In the genomic region with DNA sequence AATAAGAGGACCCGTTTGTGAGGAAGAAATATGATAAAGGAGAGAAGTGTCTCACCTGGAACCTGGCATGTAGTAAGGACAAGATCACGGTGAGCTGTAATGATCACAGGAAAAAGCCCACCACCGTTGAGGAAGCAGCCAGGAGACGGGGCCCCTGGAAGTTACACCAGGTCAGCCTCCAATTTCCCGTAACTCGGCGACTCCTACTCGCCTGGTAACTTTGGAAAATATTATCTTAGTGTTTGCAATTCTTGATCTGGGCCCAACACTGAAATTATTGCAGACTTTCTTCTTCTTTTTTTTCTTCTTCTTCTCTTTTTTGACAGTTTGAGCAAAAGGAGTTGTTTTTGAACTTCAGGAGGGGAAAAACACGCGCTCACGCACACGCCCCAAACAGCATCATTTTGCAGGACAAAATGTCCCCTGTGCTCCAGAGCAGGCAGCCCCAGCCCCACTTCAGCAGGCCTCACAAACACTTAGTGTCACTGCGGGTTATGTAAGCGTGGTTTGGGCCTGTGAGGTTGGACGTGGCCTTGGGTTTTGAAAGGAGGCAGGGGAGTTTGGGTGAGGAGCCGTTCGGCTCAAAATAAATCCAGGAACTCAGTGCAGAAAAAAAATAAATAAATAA, we compare ENCODE assay signal across 31 cellular contexts. TPM values are rescaled to one million over a fixed set of nuclear protein-coding genes. Genes with fewer than 3 reads are reported as not detected.
DNase-seq lines count a peak whose midpoint lies in the region; ATAC-seq, FAIRE-seq and TF ChIP-seq lines count a peak whose summit lies in the region.
"Had no signal": no experiment of that assay in that cellular context is flagged by ENCODE, and none has a peak within 500 bp of the region (broad histone marks: within the 10 kb centered on the region; RNA-seq: fewer than 3 reads in every experiment).

No MANE protein-coding gene starts in this region.

- H3K27ac ChIP-seq in breast epithelium (peak overlapping the region; percentile 64 to 72), kidney (ENCODE audit: low read depth in 2 of 2, low read length in 2 of 2) (no peak overlapping the region), rectal smooth muscle tissue (ENCODE audit: low read depth, low read length) (peak overlapping the region; percentile 18), aorta (ENCODE audit: low read depth in 1 of 2, low read length in 2 of 2) (peak overlapping the region; percentile 80 to 96)
- H3K27ac ChIP-seq: esophagus squamous epithelium, foreskin keratinocyte, hepatocyte, neutrophil, prostate gland, upper lobe of right lung had no signal

- H3K4me1 ChIP-seq in breast epithelium = no peaks in the 10 kb centered on the region
- no peaks in the 10 kb centered on the region for H3K4me1 ChIP-seq in kidney (ENCODE audit: control insufficient read depth in 1 of 2, insufficient read depth in 1 of 2, low read depth in 1 of 2, low read length in 2 of 2)
- no peaks in the 10 kb centered on the region for H3K4me1 ChIP-seq in rectal smooth muscle tissue (ENCODE audit: control insufficient read depth, insufficient read depth, low read length)
- peaks cover 0 to 4% of the 10 kb centered on the region in 2 donors for H3K4me1 ChIP-seq in aorta (ENCODE audit: control insufficient read depth in 1 of 2, insufficient read depth in 2 of 2, low read length in 2 of 2)
- H3K4me1 ChIP-seq: esophagus squamous epithelium, foreskin keratinocyte, prostate gland, upper lobe of right lung had no signal

- H3K36me3 ChIP-seq in breast epithelium (no peaks in the 10 kb centered on the region), kidney (ENCODE audit: control insufficient read depth in 1 of 2, insufficient read depth in 2 of 2, low read length in 2 of 2) (no peaks in the 10 kb centered on the region), rectal smooth muscle tissue (ENCODE audit: control insufficient read depth, insufficient read depth, low read length) (no peaks in the 10 kb centered on the region), aorta (ENCODE audit: control insufficient read depth in 1 of 2, insufficient read depth in 2 of 2, low read length in 1 of 2) (no peaks in the 10 kb centered on the region)
- H3K36me3 ChIP-seq: esophagus squamous epithelium, neutrophil, prostate gland, upper lobe of right lung had no signal

- intact Hi-C loops in breast epithelium (cut with DNase I; ENCODE audit: low total_unique reads) (no loop called here), MCF 10A (cut with micrococcal nuclease) (no loop called here), kidney (cut with DNase I) (no loop called here), aorta (cut with DNase I) (no loop called here)

- TF ChIP-seq POLR2A in breast epithelium (IDR thresholded peaks at IDR 0.05) = no peak

- H3K4me3 ChIP-seq in breast epithelium (no peak overlapping the region), kidney (ENCODE audit: low read length in 2 of 2) (no peak overlapping the region), rectal smooth muscle tissue (ENCODE audit: low read length) (no peak overlapping the region), aorta (ENCODE audit: low read length in 2 of 2) (no peak overlapping the region)
- H3K4me3 ChIP-seq: esophagus squamous epithelium, hepatocyte, prostate gland, upper lobe of right lung had no signal

- ATAC-seq in aorta (ENCODE audit: low FRiP score) = peak; percentile 73
- ATAC-seq: activated CD8-positive, alpha-beta T cell treated with anti-CD3 and anti-CD28 coated beads, Interleukin-2, amount 10 ng/mL, durations not matched to agents 7 days and 5 days; foreskin keratinocyte; HCT116; Panc1; stimulated activated effector memory CD8-positive, alpha-beta T cell treated with anti-CD3 and anti-CD28 coated beads, Interleukin-12 subunit alpha, Interleukin-12 subunit beta, amount 100 ng/mL, for 72 hours; upper lobe of right lung had no signal

- H3K27me3 ChIP-seq in breast epithelium = no peaks in the 10 kb centered on the region
- no peaks in the 10 kb centered on the region for H3K27me3 ChIP-seq in rectal smooth muscle tissue (ENCODE audit: control insufficient read depth, insufficient read depth, low read length)
- no peaks in the 10 kb centered on the region for H3K27me3 ChIP-seq in aorta (ENCODE audit: control insufficient read depth in 1 of 2, insufficient read depth in 2 of 2, low read length in 1 of 2)
- H3K27me3 ChIP-seq: esophagus squamous epithelium, foreskin keratinocyte, hepatocyte, neutrophil, upper lobe of right lung had no signal

- no peaks in the 10 kb centered on the region for H3K27me3 Mint-ChIP-seq in MCF 10A (ENCODE audit: insufficient read depth, unreplicated experiment)
- H3K27me3 Mint-ChIP-seq in activated CD4-positive, alpha-beta memory T cell treated with anti-CD3 and anti-CD28 coated beads, Interleukin-2, amount 10 ng/mL, durations not matched to agents 7 days and 5 days = no peaks in the 10 kb centered on the region
- H3K27me3 Mint-ChIP-seq: activated naive CD8-positive, alpha-beta T cell; central memory CD8-positive, alpha-beta T cell; memory B cell had no signal

- POLR2A ChIA-PET in MCF 10A (lab: Yijun Ruan, JAX) = no interaction called here
- POLR2A ChIA-PET in activated CD4-positive, alpha-beta memory T cell treated with anti-CD3 and anti-CD28 coated beads, Interleukin-2, amount 10 ng/mL, durations not matched to agents 7 days and 5 days (lab: Charles Lee) = no interaction called here

- H3K4me1 Mint-ChIP-seq in MCF 10A (ENCODE audit: insufficient read depth, unreplicated experiment) = no peaks in the 10 kb centered on the region
- peaks cover 11% of the 10 kb centered on the region for H3K4me1 Mint-ChIP-seq in activated CD4-positive, alpha-beta memory T cell treated with anti-CD3 and anti-CD28 coated beads, Interleukin-2, amount 10 ng/mL, durations not matched to agents 7 days and 5 days
- H3K4me1 Mint-ChIP-seq: memory B cell had no signal

- BruUV-seq in MCF 10A (replicated peaks; lab: Mats Ljungman, UMichigan) = no TSS peak

- peak in 1 of 2 donors; percentile 38 for DNase-seq in breast epithelium (ENCODE audit: low spot score in 2 of 2)
- DNase-seq in MCF 10A (ENCODE audit: unreplicated experiment) = no peak
- DNase-seq in kidney = peak; percentile 25
- DNase-seq in aorta = peak in 1 of 2 donors; percentile 61
- no peak for DNase-seq in Kasumi-1 (lab: John Stamatoyannopoulos, UW)
- no peak for DNase-seq in activated CD4-positive, alpha-beta memory T cell treated with anti-CD3 and anti-CD28 coated beads, Interleukin-2, amount 10 ng/mL, durations not matched to agents 7 days and 5 days
- no peak for DNase-seq in T-helper 1 cell
- DNase-seq: 8988T; activated CD8-positive, alpha-beta T cell treated with anti-CD3 and anti-CD28 coated beads, Interleukin-2, amount 10 ng/mL, durations not matched to agents 7 days and 5 days; C1 segment of cervical spinal cord; COR-L47; esophagus squamous epithelium; foreskin keratinocyte; NCI-H146; NCI-H446; NCI-H774; SHP77 treated with DMSO at 0.1 percent for 48 hours; stimulated activated CD4-positive, alpha-beta T cell treated with anti-CD3 and anti-CD28 coated beads, Interleukin-15, amount 100 ng/mL, for 24 hours; upper lobe of right lung had no signal

- no peak overlapping the region for H3K4me3 Mint-ChIP-seq in MCF 10A (ENCODE audit: unreplicated experiment)
- H3K4me3 Mint-ChIP-seq in activated CD4-positive, alpha-beta memory T cell treated with anti-CD3 and anti-CD28 coated beads, Interleukin-2, amount 10 ng/mL, durations not matched to agents 7 days and 5 days = no peak overlapping the region
- H3K4me3 Mint-ChIP-seq: activated CD8-positive, alpha-beta T cell treated with anti-CD3 and anti-CD28 coated beads, Interleukin-2, amount 10 ng/mL, durations not matched to agents 7 days and 5 days; activated naive CD8-positive, alpha-beta T cell; central memory CD8-positive, alpha-beta T cell; memory B cell; stimulated activated effector memory CD8-positive, alpha-beta T cell treated with anti-CD3 and anti-CD28 coated beads, Interleukin-12 subunit alpha, Interleukin-12 subunit beta, amount 100 ng/mL, for 72 hours; T-helper 2 cell treated with Interferon-gamma antibody and Interleukin-4, amounts not matched to agents 5 μg/mL and 100 μg/mL, for 36 hours had no signal

- no peaks in the 10 kb centered on the region for H3K36me3 Mint-ChIP-seq in MCF 10A (ENCODE audit: insufficient read depth, unreplicated experiment)
- no peaks in the 10 kb centered on the region for H3K36me3 Mint-ChIP-seq in activated CD4-positive, alpha-beta memory T cell treated with anti-CD3 and anti-CD28 coated beads, Interleukin-2, amount 10 ng/mL, durations not matched to agents 7 days and 5 days (ENCODE audit: low read depth)
- H3K36me3 Mint-ChIP-seq: stimulated activated effector memory CD8-positive, alpha-beta T cell treated with anti-CD3 and anti-CD28 coated beads, Interleukin-12 subunit alpha, Interleukin-12 subunit beta, amount 100 ng/mL, for 72 hours had no signal

- CTCF ChIA-PET in MCF 10A (lab: Yijun Ruan, JAX) = no interaction called here
- CTCF ChIA-PET in activated CD4-positive, alpha-beta memory T cell treated with anti-CD3 and anti-CD28 coated beads, Interleukin-2, amount 10 ng/mL, durations not matched to agents 7 days and 5 days (lab: Charles Lee) = no interaction called here

- WGBS in aorta, 2 donors = 11 to 13% methylated on average over 17 of the region's 17 CpGs

- no peaks in the 10 kb centered on the region for H3K9me3 Mint-ChIP-seq in MCF 10A (ENCODE audit: unreplicated experiment)
- H3K9me3 Mint-ChIP-seq in activated CD4-positive, alpha-beta memory T cell treated with anti-CD3 and anti-CD28 coated beads, Interleukin-2, amount 10 ng/mL, durations not matched to agents 7 days and 5 days = no peaks in the 10 kb centered on the region
- H3K9me3 Mint-ChIP-seq: central memory CD8-positive, alpha-beta T cell; memory B cell; stimulated activated effector memory CD8-positive, alpha-beta T cell treated with anti-CD3 and anti-CD28 coated beads, Interleukin-12 subunit alpha, Interleukin-12 subunit beta, amount 100 ng/mL, for 72 hours; T-helper 2 cell treated with Interferon-gamma antibody and Interleukin-4, amounts not matched to agents 5 μg/mL and 100 μg/mL, for 36 hours had no signal

- H3K9me3 ChIP-seq in breast epithelium = no peaks in the 10 kb centered on the region
- no peaks in the 10 kb centered on the region for H3K9me3 ChIP-seq in kidney (ENCODE audit: control insufficient read depth in 1 of 2, low read length in 2 of 2)
- H3K9me3 ChIP-seq in aorta (ENCODE audit: control insufficient read depth, low read length) = no peaks in the 10 kb centered on the region
- H3K9me3 ChIP-seq: esophagus squamous epithelium, neutrophil, prostate gland, upper lobe of right lung had no signal

- H3K27ac Mint-ChIP-seq in MCF 10A (ENCODE audit: low read depth, unreplicated experiment) = no peak overlapping the region
- H3K27ac Mint-ChIP-seq in activated CD4-positive, alpha-beta memory T cell treated with anti-CD3 and anti-CD28 coated beads, Interleukin-2, amount 10 ng/mL, durations not matched to agents 7 days and 5 days = no peak overlapping the region
- H3K27ac Mint-ChIP-seq: activated CD8-positive, alpha-beta T cell treated with anti-CD3 and anti-CD28 coated beads, Interleukin-2, amount 10 ng/mL, durations not matched to agents 7 days and 5 days; activated naive CD8-positive, alpha-beta T cell; memory B cell; stimulated activated effector memory CD8-positive, alpha-beta T cell treated with anti-CD3 and anti-CD28 coated beads, Interleukin-12 subunit alpha, Interleukin-12 subunit beta, amount 100 ng/mL, for 72 hours; T-helper 2 cell treated with Interferon-gamma antibody and Interleukin-4, amounts not matched to agents 5 μg/mL and 100 μg/mL, for 36 hours had no signal

- FAIRE-seq in kidney (lab: Jason Lieb, UNC) = no peak
- FAIRE-seq: GM12892 had no signal

- H3K9ac ChIP-seq in kidney (ENCODE audit: low read length in 2 of 2) = no peak overlapping the region
- no peak overlapping the region for H3K9ac ChIP-seq in rectal smooth muscle tissue (ENCODE audit: low read length)

- TF ChIP-seq CTCF in breast epithelium (IDR thresholded peaks at IDR 0.05) = no peak
- TF ChIP-seq CTCF in MCF 10A (IDR thresholded peaks at IDR 0.05; ENCODE audit: unreplicated experiment) = no peak
- no peak for TF ChIP-seq CTCF in kidney (IDR thresholded peaks at IDR 0.05; ENCODE audit: borderline replicate concordance, extremely low read depth, insufficient read depth)

RNA-seq across cellular contexts. Expression of gene MN1, which starts 26.1 kb away (rescaled TPM):
- total RNA-seq in breast epithelium = 1 to 10 TPM; 2.0 to 4.7 (median 3.2) TPM
- total RNA-seq in MCF 10A (2022) = 3.9 and 5.7 TPM in 2 replicates
- 3.2 TPM for total RNA-seq in kidney
- polyA plus RNA-seq in kidney (ENCODE audit: insufficient read depth, low read depth, low replicate concordance) = 0.92 TPM
- total RNA-seq in aorta = 10 to 100 TPM; 22.5 to 37.7 TPM
- polyA plus RNA-seq in aorta = 1 to 10 TPM; 2.1 to 4.2 TPM
- total RNA-seq in activated CD4-positive, alpha-beta memory T cell treated with anti-CD3 and anti-CD28 coated beads, Interleukin-2, amount 10 ng/mL, durations not matched to agents 7 days and 5 days = under 1 TPM; 0.35 to 0.40 TPM

Comparison
In these comparisons a context has a peak if more than half of its experiments do, and no peak if none do; other contexts are left out.
1. H3K27ac ChIP-seq: peak in breast epithelium (2 of 2), rectal smooth muscle tissue (single experiment) and aorta (2 of 2); none in kidney (0 of 2).